Comparison of ENCODE assay signal across 8 cellular contexts in genomic region chr17:10737168-10737622, GRCh38. TPM values are rescaled to one million over a fixed set of nuclear protein-coding genes. Genes with fewer than 3 reads are reported as not detected.
A peak's percentile ranks its signal among the peaks of the same experiment; 100 is the strongest.
DNase-seq lines count a peak whose midpoint lies in the region; ATAC-seq and TF ChIP-seq lines count a peak whose summit lies in the region.

No MANE protein-coding gene starts in this region.

- peaks cover 14% of the 10 kb centered on the region for H3K27me3 ChIP-seq in AG04450 (ENCODE audit: control insufficient read depth, insufficient read depth, low read length)

- H3K36me3 Mint-ChIP-seq in activated T-cell treated with anti-CD3 and anti-CD28 coated beads, Interleukin-2, amount 50 U/mL, for 4 hours (ENCODE audit: insufficient read depth): no peaks in the 10 kb centered on the region

- CTCF ChIA-PET in AG04450 (lab: Charles Lee): interaction anchor here (0.5 to 3.3 kb wide), 45 partner anchors 10 to 1249 kb away, joined by 3 to 75 read pairs (median 4); no protein-coding TSS in a partner anchor

- TF ChIP-seq CTCF in AG04450 (IDR thresholded peaks at IDR 0.05; ENCODE audit: low read depth, low read length) (peak; percentile 82), GM10266 (IDR thresholded peaks at IDR 0.05; ENCODE audit: control insufficient read depth, insufficient read depth, low read depth, missing control alignments) (peak; percentile 81), fibroblast of villous mesenchyme (IDR thresholded peaks at IDR 0.05; ENCODE audit: insufficient read depth, low read depth, low read length) (peak; percentile 83), omental fat pad (IDR thresholded peaks at IDR 0.05) (peak in 1 of 3 donors; percentile 24)

- H3K27me3 Mint-ChIP-seq in activated T-cell treated with anti-CD3 and anti-CD28 coated beads, Interleukin-2, amount 50 U/mL, for 4 hours (ENCODE audit: low read depth): peaks cover 3% of the 10 kb centered on the region

- H3K9me3 Mint-ChIP-seq in activated T-cell treated with anti-CD3 and anti-CD28 coated beads, Interleukin-2, amount 50 U/mL, for 4 hours: no peaks in the 10 kb centered on the region

- POLR2A ChIA-PET in AG04450 (lab: Yijun Ruan, JAX): no interaction called here

- H3K4me1 Mint-ChIP-seq in activated T-cell treated with anti-CD3 and anti-CD28 coated beads, Interleukin-2, amount 50 U/mL, for 4 hours (ENCODE audit: low read depth): peaks cover 6% of the 10 kb centered on the region

- no peak overlapping the region for H3K4me3 Mint-ChIP-seq in activated T-cell treated with anti-CD3 and anti-CD28 coated beads, Interleukin-2, amount 50 U/mL, for 4 hours

- no peak overlapping the region for H3K4me3 ChIP-seq in AG04450 (ENCODE audit: low read depth, low read length)
- H3K4me3 ChIP-seq in fibroblast of villous mesenchyme (ENCODE audit: low read depth, low read length): no peak overlapping the region

- DNase-seq in AG04450 (ENCODE audit: low read depth, low spot score) (peak; percentile 24), GM10266 (ENCODE audit: extremely low spot score) (peak; percentile 47), NCI-H345 treated with DMSO at 0.1 percent for 48 hours (lab: John Stamatoyannopoulos, UW; ENCODE audit: unreplicated experiment) (peak; percentile 6), fibroblast of villous mesenchyme (ENCODE audit: low read depth) (peak; percentile 61), omental fat pad (ENCODE audit: low spot score) (no peak), OCI-M2 (lab: John Stamatoyannopoulos, UW; ENCODE audit: unreplicated experiment) (no peak)
- DNase-seq in activated T-cell treated with anti-CD3 and anti-CD28 coated beads, Interleukin-2, amount 50 U/mL, for 4 hours: no peak

- H3K27ac ChIP-seq in AG04450 (ENCODE audit: low read depth, low read length): no peak overlapping the region

- peak; percentile 38 to 67 for ATAC-seq in activated T-cell treated with anti-CD3 and anti-CD28 coated beads, Interleukin-2, amount 50 U/mL, for 4 hours
- ATAC-seq in omental fat pad (ENCODE audit: low FRiP score) (peak; percentile 96), HG03442 (IDR thresholded peaks at IDR 0.05; ENCODE audit: unreplicated experiment) (no peak)

- H3K9me3 ChIP-seq in AG04450 (ENCODE audit: control insufficient read depth, insufficient read depth, low read length): no peaks in the 10 kb centered on the region

RNA-seq across cellular contexts. Expression of gene TMEM220, which starts 7.4 kb away (rescaled TPM):
- 5.2 and 6.1 TPM in 2 replicates for polyA plus RNA-seq in AG04450 (2011; rRNA removed)
- polyA minus RNA-seq in AG04450 (2011; rRNA and poly(A)+ RNA removed): 2.9 and 3.5 TPM in 2 replicates
- total RNA-seq in activated T-cell treated with anti-CD3 and anti-CD28 coated beads, Interleukin-2, amount 50 U/mL, for 4 hours: 1 to 10 TPM; 1.7 to 3.0 (median 1.8) TPM
- total RNA-seq in fibroblast of villous mesenchyme (2.6 and 3.5 TPM in 2 replicates), omental fat pad (10 to 100 TPM in 3 of 4 donors, 1 to 10 TPM in 1; 7.8 to 17.4 (median 13.4) TPM)

RNA-seq across cellular contexts. Expression of gene ADPRM, which starts 39.8 kb away (rescaled TPM):
- 11.8 and 15.1 TPM in 2 replicates for polyA plus RNA-seq in AG04450 (2011; rRNA removed)
- polyA minus RNA-seq in AG04450 (2011; rRNA and poly(A)+ RNA removed): 5.4 and 6.6 TPM in 2 replicates
- 1 to 10 TPM; 5.9 to 7.7 (median 7.6) TPM for total RNA-seq in activated T-cell treated with anti-CD3 and anti-CD28 coated beads, Interleukin-2, amount 50 U/mL, for 4 hours
- total RNA-seq in fibroblast of villous mesenchyme (7.7 and 10.8 TPM in 2 replicates), omental fat pad (10 to 100 TPM in 1 of 4 donors, 1 to 10 TPM in 3; 7.7 to 12.5 (median 9.7) TPM)

RNA-seq across cellular contexts. Expression of gene SCO1, which starts 39.9 kb away (rescaled TPM):
- 25.1 and 28.5 TPM in 2 replicates for polyA plus RNA-seq in AG04450 (2011; rRNA removed)
- 8.5 and 13.6 TPM in 2 replicates for polyA minus RNA-seq in AG04450 (2011; rRNA and poly(A)+ RNA removed)
- total RNA-seq in activated T-cell treated with anti-CD3 and anti-CD28 coated beads, Interleukin-2, amount 50 U/mL, for 4 hours: 10 to 100 TPM; 54.7 to 56.2 (median 55.7) TPM
- 17.3 and 38.3 TPM in 2 replicates for total RNA-seq in fibroblast of villous mesenchyme
- total RNA-seq in omental fat pad: 10 to 100 TPM; 18.0 to 35.4 (median 24.2) TPM

Comparison
In these comparisons a context has a peak if more than half of its experiments do, and no peak if none do; other contexts are left out.
1. DNase-seq: peak in AG04450 (single experiment), GM10266 (single experiment), NCI-H345 treated with DMSO at 0.1 percent for 48 hours (single experiment) and fibroblast of villous mesenchyme (single experiment); none in activated T-cell treated with anti-CD3 and anti-CD28 coated beads, Interleukin-2, amount 50 U/mL, for 4 hours (single experiment), omental fat pad (single experiment) and OCI-M2 (single experiment).